ENCODE assay signal across 8 cellular contexts in genomic region chr9:95506692-95507455, GRCh38. TPM values are rescaled to one million over a fixed set of nuclear protein-coding genes. Genes with fewer than 3 reads are reported as not detected.
DNase-seq lines count a peak whose midpoint lies in the region; FAIRE-seq and TF ChIP-seq lines count a peak whose summit lies in the region.

No MANE protein-coding gene starts in this region.

- peak overlapping the region; percentile 70 for H3K4me3 ChIP-seq in SJSA1
- H3K4me3 ChIP-seq in breast epithelium, result peak overlapping the region; percentile 71 to 83 (median 75)
- peak overlapping the region; percentile 73 to 95 (median 91) for H3K4me3 ChIP-seq in keratinocyte (ENCODE audit: control insufficient read depth in 2 of 3, extremely low read depth in 1 of 3, insufficient read depth in 2 of 3, low read depth in 1 of 3, low read length in 3 of 3)

- no peaks in the 10 kb centered on the region for H4K20me1 ChIP-seq in keratinocyte (ENCODE audit: control insufficient read depth, extremely low read depth, insufficient read depth, low read length)

- dilution Hi-C loops in keratinocyte (cut with MboI; ENCODE audit: extremely low pct_ligation_motif_present, low sequenced_read_pairs), result no loop called here

- peak; percentile 56 for TF ChIP-seq POLR2A in breast epithelium (IDR thresholded peaks at IDR 0.05)

- peak overlapping the region; percentile 90 for H3K27ac ChIP-seq in SJSA1
- peak overlapping the region; percentile 88 to 96 for H3K27ac ChIP-seq in breast epithelium
- peak overlapping the region; percentile 83 for H3K27ac ChIP-seq in keratinocyte (ENCODE audit: control insufficient read depth, insufficient read depth, low read length)

- TF ChIP-seq CTCF in breast epithelium (IDR thresholded peaks at IDR 0.05), result no peak
- TF ChIP-seq CTCF in keratinocyte (optimal IDR thresholded peaks at IDR 0.05 in 1 of 3, IDR thresholded peaks at IDR 0.05 in 1 of 3, conservative IDR thresholded peaks at IDR 0.05 in 1 of 3; ENCODE audit: extremely low read depth in 1 of 3, insufficient read depth in 2 of 3, low read length in 3 of 3), result no peak

- H3K9me3 ChIP-seq in SJSA1 (replicated peaks) (no peaks in the 10 kb centered on the region), breast epithelium (no peaks in the 10 kb centered on the region), keratinocyte (ENCODE audit: control insufficient read depth, low read depth, low read length) (no peaks in the 10 kb centered on the region)

- H3K27me3 ChIP-seq in SJSA1 (replicated peaks) (no peaks in the 10 kb centered on the region), breast epithelium (no peaks in the 10 kb centered on the region), keratinocyte (ENCODE audit: control insufficient read depth, extremely low read depth, insufficient read depth, low read length) (no peaks in the 10 kb centered on the region)

- no peaks in the 10 kb centered on the region for H3K9me1 ChIP-seq in keratinocyte (ENCODE audit: control insufficient read depth, extremely low read depth, insufficient read depth, low read length)

- H3K36me3 ChIP-seq in SJSA1, result peaks cover 72% of the 10 kb centered on the region
- no peaks in the 10 kb centered on the region for H3K36me3 ChIP-seq in breast epithelium
- no peaks in the 10 kb centered on the region for H3K36me3 ChIP-seq in keratinocyte (ENCODE audit: control insufficient read depth in 2 of 2, extremely low read depth in 1 of 2, insufficient read depth in 2 of 2, low read length in 2 of 2)

- no peak for FAIRE-seq in keratinocyte (lab: Jason Lieb, UNC)

- peak overlapping the region; percentile 81 for H3K9ac ChIP-seq in keratinocyte (ENCODE audit: control insufficient read depth, extremely low read depth, insufficient read depth, low read length)

- H3K4me2 ChIP-seq in keratinocyte (ENCODE audit: control insufficient read depth, extremely low read depth, insufficient read depth, low read depth, low read length), result peak overlapping the region; percentile 98

- H3K79me2 ChIP-seq in keratinocyte (ENCODE audit: control insufficient read depth, insufficient read depth, low read length), result no peaks in the 10 kb centered on the region

- peak; percentile 35 for DNase-seq in activated CD4-positive, CD25-positive, alpha-beta regulatory T cell treated with anti-CD3 and anti-CD28 coated beads, Interleukin-2, amount 50 U/mL, for 72 hours
- DNase-seq in activated CD4-positive, CD25-positive, alpha-beta regulatory T cell (lab: John Stamatoyannopoulos, UW), result no peak
- DNase-seq in HT-29 (ENCODE audit: low spot score) (peak; percentile 75), SJSA1 (ENCODE audit: low read depth in 1 of 2, low spot score in 2 of 2) (peak in 1 of 2 experiments; percentile 61), breast epithelium (ENCODE audit: low spot score in 2 of 2) (no peak), keratinocyte (ENCODE audit: low read depth, low spot score) (no peak), NCI-H446 treated with DMSO at 0.1 percent for 48 hours (lab: John Stamatoyannopoulos, UW) (no peak)
- DNase-seq in stimulated activated CD4-positive, alpha-beta T cell treated with anti-CD3 and anti-CD28 coated beads, Interleukin-15, amount 100 ng/mL, for 24 hours, result peak; percentile 41

- intact Hi-C loops in breast epithelium (cut with DNase I; ENCODE audit: low total_unique reads), result no loop called here

- peaks cover 40% of the 10 kb centered on the region for H3K4me1 ChIP-seq in SJSA1 (replicated peaks)
- H3K4me1 ChIP-seq in breast epithelium, result no peaks in the 10 kb centered on the region
- peaks cover 14% of the 10 kb centered on the region for H3K4me1 ChIP-seq in keratinocyte (ENCODE audit: control insufficient read depth, extremely low read depth, insufficient read depth, low read length)

- H2AFZ ChIP-seq in keratinocyte (ENCODE audit: control insufficient read depth, low read length), result peak overlapping the region; percentile 90

RNA-seq across cellular contexts. Expression of gene PTCH1, which starts 9.9 kb away (rescaled TPM):
- 5.9 and 6.6 TPM in 2 replicates for total RNA-seq in HT-29 (2014; rRNA removed; shearing (Covaris generic))
- 49.3 and 56.4 TPM in 2 replicates for total RNA-seq in SJSA1 (2014; rRNA removed; shearing (Covaris generic))
- 1 to 10 TPM; 6.6 to 9.9 (median 6.6) TPM for total RNA-seq in breast epithelium
- polyA plus RNA-seq in keratinocyte, result 0.82 to 1.7 TPM (median 1.5 TPM) in 3 replicates
- polyA plus RNA-seq in keratinocyte (2011; ENCODE audit: low read depth), result 2.2 TPM
- polyA plus RNA-seq in keratinocyte (2011; cell fraction: cytosol; rRNA removed), result 0.91 and 1.1 TPM in 2 replicates
- polyA plus RNA-seq in keratinocyte (2011; cell fraction: nucleus; rRNA removed), result 5.1 and 5.9 TPM in 2 replicates
- polyA plus RNA-seq in keratinocyte (2012; ENCODE audit: low replicate concordance), result 1.6 and 2.7 TPM in 2 replicates
- 1.3 to 11.4 TPM (median 8.5 TPM) in 3 replicates for polyA minus RNA-seq in keratinocyte
- polyA minus RNA-seq in keratinocyte (2011; cell fraction: cytosol; rRNA and poly(A)+ RNA removed), result 9.8 TPM
- 6.8 and 15.2 TPM in 2 replicates for polyA minus RNA-seq in keratinocyte (2011; cell fraction: nucleus; rRNA and poly(A)+ RNA removed)

Comparison
In these comparisons a context has a peak if more than half of its experiments do, and no peak if none do; other contexts are left out.
1. DNase-seq: peak in activated CD4-positive, CD25-positive, alpha-beta regulatory T cell treated with anti-CD3 and anti-CD28 coated beads, Interleukin-2, amount 50 U/mL, for 72 hours (single experiment), HT-29 (single experiment) and stimulated activated CD4-positive, alpha-beta T cell treated with anti-CD3 and anti-CD28 coated beads, Interleukin-15, amount 100 ng/mL, for 24 hours (single experiment); none in activated CD4-positive, CD25-positive, alpha-beta regulatory T cell (0 of 4), breast epithelium (0 of 2), keratinocyte (single experiment) and NCI-H446 treated with DMSO at 0.1 percent for 48 hours (single experiment).
2. Peak in every context shown above with its lines, with median percentiles within 50 percentile points of each other: H3K27ac ChIP-seq and H3K4me3 ChIP-seq.